ENCODE assay signal across 9 cellular contexts in the genomic region with DNA sequence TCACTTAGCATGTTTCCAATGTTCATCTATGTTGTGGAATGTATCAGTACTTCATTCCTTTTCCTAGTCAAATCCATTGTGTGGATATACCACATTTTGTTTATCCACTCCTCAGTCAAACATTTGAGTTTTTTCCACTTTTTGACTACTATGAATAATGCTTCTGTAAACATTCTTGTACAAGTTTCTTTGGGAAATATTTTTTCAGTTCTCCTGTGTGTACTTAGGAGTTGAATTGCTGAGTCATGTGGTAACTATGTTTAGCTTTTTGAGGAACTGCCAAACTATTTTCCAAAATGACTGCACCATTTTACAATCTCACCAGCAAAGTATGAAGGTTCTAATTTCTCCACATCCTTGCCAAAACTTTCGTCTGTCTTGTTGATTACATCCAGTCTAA.
A peak's percentile ranks its signal among the peaks of the same experiment; 100 is the strongest.
DNase-seq lines count a peak whose midpoint lies in the region; ATAC-seq and TF ChIP-seq lines count a peak whose summit lies in the region.
"Had no signal": no experiment of that assay in that cellular context is flagged by ENCODE, and none has a peak within 500 bp of the region (broad histone marks: within the 10 kb centered on the region; RNA-seq: fewer than 3 reads in every experiment).

No MANE protein-coding gene starts in this region.

- H3K27ac ChIP-seq in prostate gland, result peak overlapping the region; percentile 29 to 48
- no peak overlapping the region for H3K27ac ChIP-seq in CD4-positive, alpha-beta T cell (ENCODE audit: low read depth, low read length)

- peak; percentile 83 for DNase-seq in Daoy (ENCODE audit: low read depth)
- DNase-seq in SK-MEL-5 (ENCODE audit: low read depth, low spot score), result peak; percentile 25
- DNase-seq in fibroblast of the aortic adventitia (ENCODE audit: low read depth), result peak; percentile 98
- DNase-seq in prostate gland (ENCODE audit: low spot score), result peak; percentile 33
- DNase-seq in SHP77 (lab: John Stamatoyannopoulos, UW), result no peak
- no peak for DNase-seq in ecto neural progenitor cell (ENCODE audit: low spot score)
- no peak for DNase-seq in CD4-positive, alpha-beta T cell
- DNase-seq in GM10248 (ENCODE audit: extremely low spot score), result no peak
- DNase-seq: stimulated activated CD4-positive, alpha-beta T cell treated with anti-CD3 and anti-CD28 coated beads, Interleukin-4, amount 100 ng/mL, for 4 hours had no signal

- H3K27me3 Mint-ChIP-seq in CD4-positive, alpha-beta T cell, result no peaks in the 10 kb centered on the region

- POLR2A ChIA-PET in CD4-positive, alpha-beta T cell (lab: Charles Lee), result no interaction called here
- POLR2A ChIA-PET in GM10248 (lab: Yijun Ruan, JAX), result no interaction called here

- TF ChIP-seq POLR2A in prostate gland (IDR thresholded peaks at IDR 0.05), result no peak

- H3K4me3 ChIP-seq in fibroblast of the aortic adventitia (ENCODE audit: low read depth, low read length) (no peak overlapping the region), prostate gland (no peak overlapping the region)

- no peaks in the 10 kb centered on the region for H3K4me1 ChIP-seq in prostate gland (replicated peaks)

- intact Hi-C loops in prostate gland (cut with DNase I), result loop anchor here (5.0 kb wide), 1 partner anchor 228 kb away; no protein-coding TSS in a partner anchor
- intact Hi-C loops in CD4-positive, alpha-beta T cell (cut with DNase I, micrococcal nuclease), result no loop called here

- no peaks in the 10 kb centered on the region for H3K9me3 ChIP-seq in prostate gland
- no peaks in the 10 kb centered on the region for H3K9me3 ChIP-seq in CD4-positive, alpha-beta T cell (ENCODE audit: control insufficient read depth, low read length)

- no peak overlapping the region for H3K27ac Mint-ChIP-seq in CD4-positive, alpha-beta T cell

- H3K36me3 ChIP-seq in prostate gland, result no peaks in the 10 kb centered on the region

- CTCF ChIA-PET in CD4-positive, alpha-beta T cell (lab: Charles Lee), result no interaction called here
- CTCF ChIA-PET in GM10248 (lab: Yijun Ruan, JAX), result no interaction called here

- no peaks in the 10 kb centered on the region for H3K9me3 Mint-ChIP-seq in CD4-positive, alpha-beta T cell

- no peak overlapping the region for H3K4me3 Mint-ChIP-seq in CD4-positive, alpha-beta T cell

- no peaks in the 10 kb centered on the region for H3K4me1 Mint-ChIP-seq in CD4-positive, alpha-beta T cell (ENCODE audit: low read depth)

- 7% methylated on average over 1 of the region's 1 CpG for WGBS in prostate gland

- no peaks in the 10 kb centered on the region for H3K36me3 Mint-ChIP-seq in CD4-positive, alpha-beta T cell (ENCODE audit: low read depth)

- no peaks in the 10 kb centered on the region for H3K27me3 ChIP-seq in prostate gland (replicated peaks; ENCODE audit: insufficient read depth)
- H3K27me3 ChIP-seq in CD4-positive, alpha-beta T cell (ENCODE audit: control insufficient read depth, insufficient read depth, low read length), result no peaks in the 10 kb centered on the region

- ATAC-seq in CD4-positive, alpha-beta T cell (ENCODE audit: poor library complexity), result no peak

- TF ChIP-seq CTCF in fibroblast of the aortic adventitia (IDR thresholded peaks at IDR 0.05; ENCODE audit: insufficient read depth, low read length) (no peak), prostate gland (IDR thresholded peaks at IDR 0.05) (no peak), GM10248 (IDR thresholded peaks at IDR 0.05; ENCODE audit: control extremely low read depth, extremely low read depth, low read depth, missing control alignments) (no peak)
- no peak for TF ChIP-seq CTCF in CD4-positive, alpha-beta T cell (IDR thresholded peaks at IDR 0.05)

- in situ Hi-C loops in SK-MEL-5 (cut with HindIII; ENCODE audit: low pct_unique_long_range_greater_than_20kb, low sequenced_read_pairs), result no loop called here

Comparison
In these comparisons a context has a peak if more than half of its experiments do, and no peak if none do; other contexts are left out.
1. DNase-seq: peak in Daoy (single experiment), SK-MEL-5 (single experiment), fibroblast of the aortic adventitia (single experiment) and prostate gland (single experiment); none in SHP77 (0 of 2), ecto neural progenitor cell (single experiment), CD4-positive, alpha-beta T cell (0 of 10) and GM10248 (single experiment).